15 cellular contexts compared by ENCODE assay signal in the genomic region with DNA sequence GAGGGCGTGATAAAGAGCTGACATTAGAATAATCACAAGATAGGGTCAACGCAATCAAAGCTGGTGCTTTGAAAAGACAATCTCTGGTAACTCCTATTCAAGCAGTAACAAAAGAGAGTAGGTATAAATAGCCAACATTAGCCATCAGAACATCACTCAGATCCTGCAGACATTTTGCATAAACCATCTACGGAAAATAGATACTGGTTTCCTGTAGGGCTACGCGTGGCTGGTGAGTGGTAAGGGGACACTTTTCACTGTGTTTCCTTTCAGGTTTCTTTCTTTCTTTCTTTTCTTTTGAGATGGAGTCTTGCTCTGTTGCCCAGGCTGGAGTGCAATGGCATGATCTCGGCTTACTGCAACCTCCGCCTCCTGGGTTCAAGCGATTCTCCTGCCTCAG. TPM values are rescaled to one million over a fixed set of nuclear protein-coding genes. Genes with fewer than 3 reads are reported as not detected.
DNase-seq lines count a peak whose midpoint lies in the region; ATAC-seq and TF ChIP-seq lines count a peak whose summit lies in the region.
"Had no signal": no experiment of that assay in that cellular context is flagged by ENCODE, and none has a peak within 500 bp of the region (broad histone marks: within the 10 kb centered on the region; RNA-seq: fewer than 3 reads in every experiment).

No MANE protein-coding gene starts in this region.

- H3K27ac ChIP-seq in substantia nigra (ENCODE audit: low read depth, low read length, poor library complexity, severe bottlenecking): no peak overlapping the region
- no peak overlapping the region for H3K27ac ChIP-seq in colonic mucosa
- H3K27ac ChIP-seq: C4-2B had no signal

- intact Hi-C loops in colonic mucosa (cut with DNase I): loop anchor here (10.0 kb wide), 1 partner anchor 110 kb away; no protein-coding TSS in a partner anchor

- H3K27me3 ChIP-seq in colonic mucosa: no peaks in the 10 kb centered on the region

- peak overlapping the region; percentile 70 for H3K27ac Mint-ChIP-seq in activated naive CD8-positive, alpha-beta T cell

- H3K36me3 Mint-ChIP-seq in activated naive CD8-positive, alpha-beta T cell: peaks cover 6% of the 10 kb centered on the region

- H3K4me3 Mint-ChIP-seq in activated naive CD8-positive, alpha-beta T cell: no peak overlapping the region

- H3K4me1 Mint-ChIP-seq in activated naive CD8-positive, alpha-beta T cell (ENCODE audit: low read depth): peaks cover 30% of the 10 kb centered on the region

- no peaks in the 10 kb centered on the region for H3K4me1 ChIP-seq in colonic mucosa

- ATAC-seq in GM19023 (IDR thresholded peaks at IDR 0.05; ENCODE audit: unreplicated experiment) (peak; percentile 45), HG03196 (IDR thresholded peaks at IDR 0.05; ENCODE audit: unreplicated experiment) (peak; percentile 40), GM21825 (IDR thresholded peaks at IDR 0.05; ENCODE audit: unreplicated experiment) (no peak)

- H3K9me3 Mint-ChIP-seq in activated naive CD8-positive, alpha-beta T cell (ENCODE audit: low read depth): no peaks in the 10 kb centered on the region

- H3K9me3 ChIP-seq in colonic mucosa: no peaks in the 10 kb centered on the region

- peak; percentile 66 for DNase-seq in GM12864 (ENCODE audit: low read depth)
- DNase-seq in substantia nigra (lab: John Stamatoyannopoulos, UW): no peak
- DNase-seq in NCI-H69 (lab: John Stamatoyannopoulos, UW): no peak
- no peak for DNase-seq in colonic mucosa
- DNase-seq: activated naive CD4-positive, alpha-beta T cell; head of caudate nucleus; NCI-H2171 treated with DMSO at 0.1 percent for 48 hours had no signal

- no peak overlapping the region for H3K9ac ChIP-seq in colonic mucosa (ENCODE audit: low read depth in 2 of 2, low read length in 2 of 2)

- H3K4me3 ChIP-seq in GM12864 (ENCODE audit: low read depth, low read length): peak overlapping the region; percentile 3; the same call in 1 of the 2 replicates
- no peak overlapping the region for H3K4me3 ChIP-seq in colonic mucosa

- peaks cover 9% of the 10 kb centered on the region for H3K36me3 ChIP-seq in colonic mucosa

- TF ChIP-seq CTCF in GM12864 (IDR thresholded peaks at IDR 0.05; ENCODE audit: low read depth, low read length, missing control alignments): no peak
- TF ChIP-seq CTCF in colonic mucosa (IDR thresholded peaks at IDR 0.05): no peak

- H3K27me3 Mint-ChIP-seq in activated naive CD8-positive, alpha-beta T cell: no peaks in the 10 kb centered on the region

RNA-seq across cellular contexts. Expression of a gene that starts 22.3 kb away (rescaled TPM):
- total RNA-seq in colonic mucosa: 10 to 100 TPM; 11.1 to 11.2 TPM

RNA-seq across cellular contexts. Expression of a gene that starts 25.6 kb away (rescaled TPM):
- not detected for total RNA-seq in colonic mucosa
- total RNA-seq: MCF 10A; skeletal muscle tissue; T-helper 1 cell treated with Interleukin-12 subunit alpha and Interleukin-12 subunit beta and Interleukin-4 antibody, amounts not matched to agents 30 ng/mL and 1 ng/mL, for 36 hours had no signal

RNA-seq across cellular contexts. Expression of a gene that starts 29.6 kb away (rescaled TPM):
- total RNA-seq in colonic mucosa: 10 to 100 TPM; 25.8 to 36.8 TPM
